Comparison of ENCODE assay signal across 8 cellular contexts in the genomic region with DNA sequence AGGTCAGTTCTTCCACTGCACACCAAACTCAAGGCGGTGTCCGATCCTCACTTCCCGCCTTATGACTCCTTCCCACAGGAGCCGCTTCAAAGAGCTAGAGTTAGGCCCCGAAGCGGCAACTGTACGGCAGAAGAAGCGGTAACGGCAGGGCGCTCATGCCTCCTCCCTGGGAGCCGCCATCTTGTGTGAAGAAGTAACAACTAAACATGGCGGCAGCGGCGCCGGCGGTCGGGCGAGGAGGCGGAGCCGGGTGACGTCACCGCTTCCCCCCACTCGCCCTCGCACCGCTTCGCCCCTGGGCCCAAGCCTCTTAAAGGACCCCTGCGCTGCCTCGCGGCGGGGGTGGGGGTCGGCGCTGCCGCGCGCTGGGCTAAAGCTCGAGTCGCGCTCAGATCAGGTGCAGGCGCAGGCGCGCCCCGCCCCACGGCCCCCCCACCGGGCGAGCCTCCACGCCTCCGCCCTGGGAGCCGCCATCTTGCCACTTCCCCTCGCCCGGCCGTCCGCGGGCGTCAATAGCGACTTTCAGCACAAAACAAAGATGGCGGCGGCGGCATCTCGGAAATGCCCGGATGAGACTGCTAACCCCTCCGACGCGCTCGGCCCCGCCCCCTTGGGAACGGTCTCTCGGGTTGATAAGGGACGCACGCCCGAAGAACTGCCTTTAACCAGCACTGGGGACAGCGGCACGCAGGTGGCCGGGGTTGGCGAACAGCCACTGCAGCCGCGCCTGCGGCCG. TPM values are rescaled to one million over a fixed set of nuclear protein-coding genes. Genes with fewer than 3 reads are reported as not detected.
DNase-seq lines count a peak whose midpoint lies in the region; TF ChIP-seq lines count a peak whose summit lies in the region.

A gene (minus strand): TSS at position 187 of the 736 bp plus-strand sequence. CDS start 978 bp downstream, outside the sequence.

- DNase-seq in ELF-1 (ENCODE audit: low read depth, low spot score): peak; percentile 99
- DNase-seq in H4 (ENCODE audit: low spot score): peak; percentile 81
- peak; percentile 88 for DNase-seq in LoVo (ENCODE audit: low spot score)
- DNase-seq in SJCRH30: peak; percentile 91 to 92
- DNase-seq in activated naive CD4-positive, alpha-beta T cell (lab: John Stamatoyannopoulos, UW): peak; percentile 81 to 92 (median 89)
- DNase-seq in foreskin melanocyte: peak; percentile 76
- DNase-seq in substantia nigra (lab: John Stamatoyannopoulos, UW): peak; percentile 43 to 95 (median 83)

- TF ChIP-seq CTCF in neutrophil (IDR thresholded peaks at IDR 0.05): peak; percentile 2

- H3K27ac ChIP-seq in SJCRH30 (peak within 1 kb of the TSS; percentile 100), neutrophil (peak within 1 kb of the TSS; percentile 99), substantia nigra (ENCODE audit: low read depth, low read length, poor library complexity, severe bottlenecking) (peak within 1 kb of the TSS; percentile 98)

- no peaks in the 10 kb centered on the region for H3K9me3 ChIP-seq in SJCRH30 (replicated peaks)
- H3K9me3 ChIP-seq in neutrophil: no peaks in the 10 kb centered on the region

- H3K27me3 ChIP-seq in SJCRH30: no peaks in the 10 kb centered on the region
- no peaks in the 10 kb centered on the region for H3K27me3 ChIP-seq in neutrophil

- peaks cover 8% of the 10 kb centered on the region; the same call in 1 of the 2 replicates for H3K36me3 ChIP-seq in SJCRH30
- H3K36me3 ChIP-seq in neutrophil: no peaks in the 10 kb centered on the region

- H3K4me1 ChIP-seq in SJCRH30 (peaks cover 5% of the 10 kb centered on the region), neutrophil (ENCODE audit: control insufficient read depth in 1 of 2, insufficient read depth in 1 of 2, low read depth in 1 of 2, low read length in 1 of 2) (peaks cover 54 to 61% of the 10 kb centered on the region in 2 experiments)

- H3K4me3 ChIP-seq in SJCRH30 (peak within 1 kb of the TSS; percentile 97), neutrophil (ENCODE audit: low read depth in 1 of 2, low read length in 1 of 2) (peak within 1 kb of the TSS; percentile 84 to 99)

RNA-seq across cellular contexts. Expression of the gene that starts here (rescaled TPM):
- total RNA-seq in H4 (2014; rRNA removed; shearing (Covaris generic)): 19.4 and 23.5 TPM in 2 replicates
- total RNA-seq in SJCRH30 (2014; rRNA removed; shearing (Covaris generic)): 55.6 and 56.9 TPM in 2 replicates

Comparison
In these comparisons a context has a peak if more than half of its experiments do, and no peak if none do; other contexts are left out.
1. Peak in every context shown above with its lines: DNase-seq, H3K4me3 ChIP-seq and H3K27ac ChIP-seq.